ENCODE assay signal across 7 cellular contexts in the genomic region with DNA sequence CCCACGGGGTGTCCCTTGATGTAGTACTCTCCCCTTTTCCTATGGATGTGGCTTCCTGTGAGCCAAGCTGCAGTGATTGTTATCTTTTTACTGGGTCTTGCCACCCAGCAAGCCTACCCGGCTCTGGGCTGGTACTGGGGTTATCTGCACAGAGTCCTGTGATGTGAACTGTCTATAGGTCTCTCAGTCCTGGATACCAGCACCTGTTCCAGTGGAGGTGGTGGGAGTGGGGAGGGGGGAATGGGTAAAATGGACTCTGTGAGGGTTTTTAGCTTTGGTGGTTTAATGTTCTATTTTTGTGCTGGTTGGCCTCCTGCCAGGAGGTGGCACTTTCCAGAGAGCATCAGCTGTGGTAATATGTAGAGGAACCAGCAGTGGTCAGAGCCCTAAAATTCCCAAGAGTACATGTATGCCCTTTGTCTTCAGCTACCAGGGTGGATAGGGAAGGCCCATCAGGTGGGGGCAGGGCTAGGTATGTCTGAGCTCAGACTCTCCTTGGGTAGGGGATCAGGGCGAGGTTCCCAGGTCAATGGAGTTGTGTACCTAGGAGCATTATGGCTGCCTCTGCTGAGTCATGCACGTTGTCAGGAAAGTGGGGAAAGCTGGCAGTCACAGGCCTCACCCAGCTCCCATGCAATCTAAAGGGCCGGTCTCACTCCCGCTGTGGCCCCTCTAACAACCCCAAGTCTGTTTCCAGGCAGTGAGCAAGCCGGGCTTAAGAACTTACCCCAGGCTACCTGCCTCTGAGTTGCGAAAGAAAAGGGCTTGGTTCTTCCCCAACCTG.
DNase-seq lines count a peak whose midpoint lies in the region; ATAC-seq, FAIRE-seq and TF ChIP-seq lines count a peak whose summit lies in the region.
"Not testable (repeated sequence)": the region's sequence is repeated elsewhere in the genome, so short reads cannot be mapped to it uniquely, and the experiment has no call there.

No MANE protein-coding gene starts in this region.

- in situ Hi-C loops in K562 (cut with MboI) = not testable (repeated sequence)

- peak overlapping the region; percentile 19; the same call in 1 of the 2 replicates for H3K4me2 ChIP-seq in BLaER1
- not testable (repeated sequence) for H3K4me2 ChIP-seq in KMS-11; K562 (ENCODE audit: insufficient read depth, low read length)

- FAIRE-seq in K562 (lab: Jason Lieb, UNC) = not testable (repeated sequence)

- intact Hi-C loops in K562 (cut with micrococcal nuclease) = not testable (repeated sequence)

- TF ChIP-seq CTCF in KMS-11 (conservative IDR thresholded peaks at IDR 0.05; ENCODE audit: low read depth, low read length); K562 (IDR thresholded peaks at IDR 0.05 in 2 of 3, conservative IDR thresholded peaks at IDR 0.05 in 1 of 3; ENCODE audit: insufficient read depth in 2 of 3, low read depth in 1 of 3, low read length in 3 of 3): not testable (repeated sequence)

- WGBS in K562 (ENCODE audit: insufficient coverage, low coverage, missing lambda C conversion rate) = 58% methylated on average over 7 of the region's 8 CpGs

- not testable (repeated sequence) for TF ChIP-seq EP300 in K562 (IDR thresholded peaks at IDR 0.05; ENCODE audit: low read length)

- H3K27me3 ChIP-seq in BLaER1; KMS-11 (ENCODE audit: insufficient read depth, low read depth); K562 (ENCODE audit: control insufficient read depth in 2 of 2, insufficient read depth in 2 of 2, low read length in 2 of 2): not testable (repeated sequence)

- not testable (repeated sequence) for H3K79me2 ChIP-seq in KMS-11 (ENCODE audit: insufficient read depth, low read depth); K562 (ENCODE audit: control insufficient read depth, insufficient read depth, low read length)

- POLR2A ChIA-PET in K562 (lab: Yijun Ruan, JAX) = not testable (repeated sequence)

- DNase-seq in ELF-1 (ENCODE audit: low read depth, low spot score) (peak; percentile 2), NCI-H748 (lab: John Stamatoyannopoulos, UW; ENCODE audit: unreplicated experiment) (peak; percentile 80), myocyte (ENCODE audit: low read depth) (peak; percentile 65)
- not testable (repeated sequence) for DNase-seq in K562 (ENCODE audit: extremely low read depth in 1 of 4, low spot score in 3 of 4)

- not testable (repeated sequence) for H3K4me1 ChIP-seq in BLaER1; K562 (replicated peaks in 1 of 2; ENCODE audit: control insufficient read depth in 2 of 2, insufficient read depth in 2 of 2, low read length in 2 of 2)
- H3K4me1 ChIP-seq in KMS-11 (ENCODE audit: low read depth, poor library complexity, severe bottlenecking) = peaks cover 29% of the 10 kb centered on the region

- BruUV-seq in K562 (replicated peaks; lab: Mats Ljungman, UMichigan) = not testable (repeated sequence)

- H3K27ac ChIP-seq in BLaER1; K562 (ENCODE audit: extremely low read depth, low read depth, low read length): not testable (repeated sequence)
- H3K27ac ChIP-seq in KMS-11 = peak overlapping the region; percentile 26; the same call in 1 of the 2 replicates

- H3K4me3 ChIP-seq in BLaER1; KMS-11 (IDR thresholded peaks at IDR 0.05; ENCODE audit: insufficient read depth, low read depth, low read length); K562: not testable (repeated sequence)

- H3K36me3 ChIP-seq in BLaER1; KMS-11 (ENCODE audit: insufficient read depth); K562 (ENCODE audit: control insufficient read depth, insufficient read depth, low read length): not testable (repeated sequence)

- H3K9me1 ChIP-seq in K562 (ENCODE audit: control insufficient read depth, insufficient read depth, low read length) = not testable (repeated sequence)

- H4K20me1 ChIP-seq in BLaER1; KMS-11 (ENCODE audit: insufficient read depth); K562 (replicated peaks; ENCODE audit: control insufficient read depth, insufficient read depth, low read length): not testable (repeated sequence)

- ATAC-seq in K562 = not testable (repeated sequence)
- peak; percentile 95 for ATAC-seq in esophagus mucosa

- CTCF ChIA-PET in K562 (lab: Yijun Ruan, JAX; ENCODE audit: low intra/inter-chr PET ratio) = not testable (repeated sequence)

- not testable (repeated sequence) for TF ChIP-seq POLR2A in K562 (conservative IDR thresholded peaks at IDR 0.05)

- H2AFZ ChIP-seq in KMS-11 (ENCODE audit: low read depth) = peak overlapping the region; percentile 26; the same call in 1 of the 2 replicates
- H2AFZ ChIP-seq in K562 (ENCODE audit: low read depth, low read length) = not testable (repeated sequence)

- not testable (repeated sequence) for H3K9me3 ChIP-seq in BLaER1; K562 (replicated peaks; ENCODE audit: control insufficient read depth, insufficient read depth, low read depth, low read length)

- H3K9ac ChIP-seq in BLaER1; KMS-11; K562 (ENCODE audit: insufficient read depth in 1 of 2, low read depth in 2 of 2, low read length in 2 of 2): not testable (repeated sequence)

- not testable (repeated sequence) for TF ChIP-seq RAD21 in K562 (CRISPR knock-in tag; conservative IDR thresholded peaks at IDR 0.05 in 1 of 2, IDR thresholded peaks at IDR 0.05 in 1 of 2)

TF ChIP-seq in K562, 482 proteins besides CTCF, POLR2A, EP300 and RAD21:
- 0 out of 2 replicates have a peak, but pooled peaks have one; percentile 16 for TF ChIP-seq NFE2 (IDR thresholded peaks at IDR 0.05; ENCODE audit: low read depth)
- peak; percentile 49 for TF ChIP-seq NFIC (IDR thresholded peaks at IDR 0.05)
